8 cellular contexts compared by ENCODE assay signal in the genomic region with DNA sequence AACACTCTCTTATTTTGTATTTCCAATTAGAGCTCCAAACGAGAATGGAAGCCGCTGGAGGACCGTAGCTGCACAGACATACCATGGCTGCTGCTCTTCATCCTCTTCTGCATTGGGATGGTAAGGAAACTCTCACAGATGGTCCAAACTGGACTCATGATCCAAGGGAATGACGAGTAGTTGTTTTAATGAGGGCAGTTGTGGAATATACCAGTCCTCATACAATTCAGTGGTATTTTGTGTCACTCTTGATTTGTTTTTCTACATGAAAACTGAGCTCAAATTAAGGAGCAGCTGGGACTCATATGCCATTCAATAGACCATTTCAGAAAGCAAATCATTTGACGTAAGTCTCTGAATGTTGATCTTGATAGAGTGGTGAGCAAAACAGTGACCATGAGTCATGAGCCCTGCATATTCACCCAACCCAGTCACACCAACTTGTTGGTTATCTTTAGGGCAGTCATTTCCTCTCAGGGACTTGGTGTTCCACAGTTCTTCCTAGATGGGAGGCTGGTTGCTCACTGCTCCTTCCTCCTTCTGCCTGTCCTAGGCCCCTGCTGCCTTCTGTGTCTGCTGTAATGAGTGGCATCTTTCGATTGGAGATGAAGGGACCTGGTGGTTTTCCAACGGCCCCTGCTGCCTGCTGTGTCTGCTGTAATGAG. TPM values are rescaled to one million over a fixed set of nuclear protein-coding genes. Genes with fewer than 3 reads are reported as not detected.
DNase-seq lines count a peak whose midpoint lies in the region; ATAC-seq lines count a peak whose summit lies in the region.

No MANE protein-coding gene starts in this region.

- peaks cover 0 to 3% (median 1%) of the 10 kb centered on the region in 3 donors for H3K27me3 Mint-ChIP-seq in immature natural killer cell (ENCODE audit: low read depth in 3 of 3)

- ATAC-seq in GM19351 (IDR thresholded peaks at IDR 0.05; ENCODE audit: unreplicated experiment): peak; percentile 45
- no peak for ATAC-seq in GM21619 (IDR thresholded peaks at IDR 0.05; ENCODE audit: unreplicated experiment)
- no peak for ATAC-seq in GM18909 (IDR thresholded peaks at IDR 0.05; ENCODE audit: poor library complexity, unreplicated experiment)
- no peak for ATAC-seq in HG03097 (IDR thresholded peaks at IDR 0.05; ENCODE audit: low FRiP score, unreplicated experiment)

- no peak overlapping the region for H3K27ac Mint-ChIP-seq in immature natural killer cell

- peaks cover 6 to 8% of the 10 kb centered on the region in 2 donors for H3K4me1 Mint-ChIP-seq in immature natural killer cell

- no peak overlapping the region for H3K4me3 Mint-ChIP-seq in immature natural killer cell

- peaks cover 15 to 22% (median 21%) of the 10 kb centered on the region in 3 donors for H3K36me3 Mint-ChIP-seq in immature natural killer cell

- DNase-seq in RPMI7951 (ENCODE audit: low read depth) (peak; percentile 96), fibroblast of gingiva (ENCODE audit: low read depth) (peak; percentile 88), putamen (ENCODE audit: low spot score) (peak; percentile 71), immature natural killer cell (no peak)

- H3K9me3 Mint-ChIP-seq in immature natural killer cell: no peaks in the 10 kb centered on the region

RNA-seq across cellular contexts. Expression of a gene that starts 54.9 kb away (rescaled TPM):
- 49.6 and 50.3 TPM in 2 replicates for total RNA-seq in RPMI7951 (2014; rRNA removed; shearing (Covaris generic))
- polyA plus RNA-seq in immature natural killer cell: 10 to 100 TPM; 13.1 to 30.9 (median 25.0) TPM

Comparison
In these comparisons a context has a peak if more than half of its experiments do, and no peak if none do; other contexts are left out.
1. DNase-seq: peak in RPMI7951 (single experiment), fibroblast of gingiva (single experiment) and putamen (single experiment); none in immature natural killer cell (0 of 3).